In genomic region chr4:126375462-126376054, GRCh38 we compare ENCODE assay signal across 1 cellular context.
TF ChIP-seq lines count a peak whose summit lies in the region.

No MANE protein-coding gene starts in this region.

TF ChIP-seq in endothelial cell of umbilical vein, 7 proteins besides CTCF, POLR2A, EP300 and RAD21:
- TF ChIP-seq JUN (IDR thresholded peaks at IDR 0.05; ENCODE audit: borderline replicate concordance, insufficient read depth, insufficient read length, low read depth) (no peak), POLR2AphosphoS5 (IDR thresholded peaks at IDR 0.05; ENCODE audit: insufficient read depth, low read depth, low read length) (no peak), MYC (IDR thresholded peaks at IDR 0.05; ENCODE audit: low read depth, low read length) (no peak), GATA2 (IDR thresholded peaks at IDR 0.05; ENCODE audit: insufficient read depth, insufficient read length, low read depth, low read length) (no peak), EZH2 (IDR thresholded peaks at IDR 0.05; ENCODE audit: borderline replicate concordance, low read depth, low read length, severe bottlenecking) (no peak), MAX (IDR thresholded peaks at IDR 0.05; ENCODE audit: insufficient read depth, insufficient read length) (no peak), FOS (IDR thresholded peaks at IDR 0.05; ENCODE audit: borderline replicate concordance, insufficient read depth, low read length) (no peak)
